ENCODE assay signal across 8 cellular contexts in genomic region chr4:154164931-154165839, GRCh38.
DNase-seq lines count a peak whose midpoint lies in the region; ATAC-seq and TF ChIP-seq lines count a peak whose summit lies in the region.

No MANE protein-coding gene starts in this region.

- H3K9me3 Mint-ChIP-seq in GM23338 = no peaks in the 10 kb centered on the region; the same call in 2 of the 3 replicates
- peaks cover 2 to 4% of the 10 kb centered on the region in 2 donors for H3K9me3 Mint-ChIP-seq in natural killer cell

- H3K4me1 Mint-ChIP-seq in GM23338 (peaks cover 8% of the 10 kb centered on the region; the same call in 2 of the 3 replicates), natural killer cell (no peaks in the 10 kb centered on the region)

- no peaks in the 10 kb centered on the region for H3K27me3 ChIP-seq in GM23338 (ENCODE audit: insufficient read depth)

- H3K27ac ChIP-seq in GM23338 (ENCODE audit: low read depth) = no peak overlapping the region

- no peak overlapping the region for H3K4me3 Mint-ChIP-seq in GM23338
- H3K4me3 Mint-ChIP-seq in natural killer cell = no peak overlapping the region

- H3K9me2 ChIP-seq in GM23338 (ENCODE audit: insufficient read depth) = no peaks in the 10 kb centered on the region; the same call in 1 of the 2 replicates

- TF ChIP-seq CTCF in GM23338 (conservative IDR thresholded peaks at IDR 0.05; ENCODE audit: low read depth in 2 of 2) (no peak), natural killer cell (IDR thresholded peaks at IDR 0.05) (no peak)

- 0 out of 2 replicates have a peak overlapping the region, but pooled peaks have one; percentile 13 for H3K27ac Mint-ChIP-seq in GM23338
- H3K27ac Mint-ChIP-seq in natural killer cell = no peak overlapping the region

- H3K4me1 ChIP-seq in GM23338 (ENCODE audit: insufficient read depth) = no peaks in the 10 kb centered on the region

- H3K27me3 Mint-ChIP-seq in GM23338 (ENCODE audit: insufficient read depth, low read depth, poor library complexity) (no peaks in the 10 kb centered on the region), natural killer cell (ENCODE audit: low read depth in 2 of 2) (no peaks in the 10 kb centered on the region)

- ATAC-seq in GM18505 (IDR thresholded peaks at IDR 0.05; ENCODE audit: unreplicated experiment) (peak; percentile 83), GM23338 (no peak), natural killer cell (no peak)

- intact Hi-C loops in natural killer cell (cut with micrococcal nuclease) = no loop called here

- no peak overlapping the region for H3K4me3 ChIP-seq in GM23338

- H3K36me3 Mint-ChIP-seq in GM23338 (ENCODE audit: low read depth) = no peaks in the 10 kb centered on the region
- no peaks in the 10 kb centered on the region for H3K36me3 Mint-ChIP-seq in natural killer cell

- no peak overlapping the region for H3K4me2 ChIP-seq in GM23338

- no peaks in the 10 kb centered on the region for H3K36me3 ChIP-seq in GM23338 (ENCODE audit: insufficient read depth)

- H3F3A ChIP-seq in GM23338 (replicated peaks; ENCODE audit: low read depth) = no peaks in the 10 kb centered on the region

- no peaks in the 10 kb centered on the region for H4K20me1 ChIP-seq in GM23338 (replicated peaks; ENCODE audit: insufficient read depth)

- DNase-seq in GM23338 (ENCODE audit: low spot score) = no peak
- DNase-seq in NOMO-1 treated with DMSO at 0.1 percent for 48 hours (lab: John Stamatoyannopoulos, UW; ENCODE audit: unreplicated experiment) = peak; percentile 40
- peak; percentile 37 for DNase-seq in inferior parietal cortex (ENCODE audit: extremely low spot score)
- no peak for DNase-seq in NCI-H2196 (lab: John Stamatoyannopoulos, UW; ENCODE audit: unreplicated experiment)
- DNase-seq in natural killer cell = no peak
- DNase-seq in NCI-H2171 treated with DMSO at 0.1 percent for 48 hours (lab: John Stamatoyannopoulos, UW) = no peak
- DNase-seq in epidermal melanocyte (ENCODE audit: insufficient read length, low spot score) = no peak

- H2AFZ ChIP-seq in GM23338 = no peak overlapping the region

- TF ChIP-seq POLR2A in GM18505 (IDR thresholded peaks at IDR 0.05; ENCODE audit: borderline replicate concordance, extremely low read depth, insufficient read depth, insufficient read length) = no peak

- no peaks in the 10 kb centered on the region for H3K79me2 ChIP-seq in GM23338 (replicated peaks; ENCODE audit: insufficient read depth)

TF ChIP-seq in GM23338, 12 proteins besides CTCF, POLR2A, EP300 and RAD21 (continues in another document):
- TF ChIP-seq NANOG (IDR thresholded peaks at IDR 0.05; ENCODE audit: borderline replicate concordance) = no peak
- no peak for TF ChIP-seq POLR2AphosphoS5 (IDR thresholded peaks at IDR 0.05; ENCODE audit: low read depth)
- no peak for TF ChIP-seq EZH2phosphoT487 (IDR thresholded peaks at IDR 0.05; ENCODE audit: unreplicated experiment)
- TF ChIP-seq JUNB (IDR thresholded peaks at IDR 0.05; ENCODE audit: unreplicated experiment) = no peak
- TF ChIP-seq ZNF331 (CRISPR knock-in tag; IDR thresholded peaks at IDR 0.05; ENCODE audit: low read depth) = no peak
- TF ChIP-seq CREB1 (CRISPR knock-in tag; IDR thresholded peaks at IDR 0.05; ENCODE audit: low read depth) = no peak
- no peak for TF ChIP-seq EZH2 (IDR thresholded peaks at IDR 0.05; ENCODE audit: low read depth, unreplicated experiment)
- TF ChIP-seq STAT1 (IDR thresholded peaks at IDR 0.05; ENCODE audit: unreplicated experiment) = no peak
- no peak for TF ChIP-seq ETS1 (IDR thresholded peaks at IDR 0.05)
- no peak for TF ChIP-seq ZNF114 (CRISPR knock-in tag; IDR thresholded peaks at IDR 0.05)
- no peak for TF ChIP-seq ZNF462 (CRISPR knock-in tag; IDR thresholded peaks at IDR 0.05)

Comparison
In these comparisons a context has a peak if more than half of its experiments do, and no peak if none do; other contexts are left out.
1. DNase-seq: peak in NOMO-1 treated with DMSO at 0.1 percent for 48 hours (single experiment) and inferior parietal cortex (single experiment); none in GM23338 (single experiment), NCI-H2196 (single experiment), natural killer cell (single experiment), NCI-H2171 treated with DMSO at 0.1 percent for 48 hours (single experiment) and epidermal melanocyte (single experiment).